In genomic region chr14:75857199-75857598, GRCh38 we compare ENCODE assay signal across 8 cellular contexts.
"Had no signal": no experiment of that assay in that cellular context is flagged by ENCODE, and none has a peak within 500 bp of the region (broad histone marks: within the 10 kb centered on the region; RNA-seq: fewer than 3 reads in every experiment).

No MANE protein-coding gene starts in this region.

- H3K4me3 Mint-ChIP-seq: IgD-negative memory B cell had no signal

- FAIRE-seq: HepG2, HTR-8/SVneo had no signal

- H3K9me3 Mint-ChIP-seq: IgD-negative memory B cell had no signal

- H3K27ac Mint-ChIP-seq: IgD-negative memory B cell had no signal

- H3K4me2 ChIP-seq: KMS-11 had no signal

- DNase-seq: IMR-90, KBM-7, KG1 had no signal

- H3K27me3 Mint-ChIP-seq: IgD-negative memory B cell had no signal

- H3K27ac ChIP-seq: HL-60, KMS-11 had no signal

- ATAC-seq: HepG2 had no signal

- H3K9ac ChIP-seq: KMS-11 had no signal
